In the genomic region with DNA sequence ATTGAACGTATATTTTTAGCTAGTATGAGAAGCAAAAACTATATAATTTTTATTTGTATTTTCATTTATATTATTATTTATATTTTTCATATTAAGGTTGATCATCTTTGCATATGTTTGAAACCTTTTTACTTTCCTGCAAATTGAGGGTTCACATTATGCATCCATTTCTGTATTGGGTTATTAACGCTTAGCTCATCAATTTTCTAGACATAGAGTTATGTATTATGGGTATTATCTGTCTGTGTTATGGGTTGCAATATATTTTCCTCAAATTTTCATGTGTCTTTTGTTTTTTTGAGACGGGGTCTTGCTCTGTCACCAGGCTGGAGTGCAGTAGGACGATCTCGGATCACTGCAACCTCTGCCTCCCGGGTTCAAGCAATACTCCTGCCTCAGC, we compare ENCODE assay signal across 9 cellular contexts.
"Had no signal": no experiment of that assay in that cellular context is flagged by ENCODE, and none has a peak within 500 bp of the region (broad histone marks: within the 10 kb centered on the region; RNA-seq: fewer than 3 reads in every experiment).

No MANE protein-coding gene starts in this region.

- H3K4me2 ChIP-seq: KMS-11 had no signal

- H3K4me3 ChIP-seq: GM23248 had no signal

- DNase-seq: GM23248, GOT3, H9, HCEC 1CT, Karpas-422, KBM-7 had no signal

- H3K9ac ChIP-seq: GM23248, KMS-11 had no signal

- H3K27ac ChIP-seq: GM23248, KMS-11 had no signal

- FAIRE-seq: H54, HTR-8/SVneo had no signal

- H2AFZ ChIP-seq: GM23248 had no signal
